In genomic region chr17:31869031-31869430, GRCh38 we compare ENCODE assay signal across 29 cellular contexts.
"Had no signal": no experiment of that assay in that cellular context is flagged by ENCODE, and none has a peak within 500 bp of the region (broad histone marks: within the 10 kb centered on the region; RNA-seq: fewer than 3 reads in every experiment).

No MANE protein-coding gene starts in this region.

- H3K27ac Mint-ChIP-seq: activated B cell treated with CpG ODN at 0.5 μM for 24 hours; activated CD4-positive, alpha-beta T cell treated with anti-CD3 and anti-CD28 coated beads, Interleukin-2, amount 10 ng/mL, durations not matched to agents 24 days and 14 days; activated CD8-positive, alpha-beta memory T cell treated with anti-CD3 and anti-CD28 coated beads, Interleukin-2, amount 10 ng/mL, durations not matched to agents 7 days and 5 days; activated naive CD4-positive, alpha-beta T cell treated with anti-CD3 and anti-CD28 coated beads for 36 hours; activated naive CD8-positive, alpha-beta T cell; T-cell had no signal

- FAIRE-seq: bronchial epithelial cell, K562, TTC549 had no signal

- H3K9me3 ChIP-seq: Peyer's patch, SJSA1 had no signal

- H3K4me1 Mint-ChIP-seq: activated B cell treated with CpG ODN at 0.5 μM for 24 hours; activated CD4-positive, alpha-beta T cell treated with anti-CD3 and anti-CD28 coated beads, Interleukin-2, amount 10 ng/mL, durations not matched to agents 24 days and 14 days; activated CD8-positive, alpha-beta memory T cell treated with anti-CD3 and anti-CD28 coated beads, Interleukin-2, amount 10 ng/mL, durations not matched to agents 7 days and 5 days; T-cell had no signal

- H3K4me3 Mint-ChIP-seq: activated B cell treated with CpG ODN at 0.5 μM for 24 hours; activated CD4-positive, alpha-beta T cell treated with anti-CD3 and anti-CD28 coated beads, Interleukin-2, amount 10 ng/mL, durations not matched to agents 24 days and 14 days; activated CD8-positive, alpha-beta memory T cell treated with anti-CD3 and anti-CD28 coated beads, Interleukin-2, amount 10 ng/mL, durations not matched to agents 7 days and 5 days; activated naive CD4-positive, alpha-beta T cell treated with anti-CD3 and anti-CD28 coated beads for 36 hours; activated naive CD8-positive, alpha-beta T cell; activated T-cell treated with anti-CD3 and anti-CD28 coated beads, Interleukin-2, amount 50 U/mL, for 4 hours; T-cell had no signal

- H3K4me3 ChIP-seq: K562, Peyer's patch, SJSA1 had no signal

- DNase-seq: activated B cell treated with CpG ODN at 0.5 μM for 24 hours; activated CD4-positive, alpha-beta T cell treated with anti-CD3 and anti-CD28 coated beads for 1 hour; activated CD4-positive, alpha-beta T cell treated with anti-CD3 and anti-CD28 coated beads, Interleukin-2, amount 10 ng/mL, durations not matched to agents 24 days and 14 days; activated CD4-positive, alpha-beta T cell treated with anti-CD3 and anti-CD28 coated beads, Interleukin-2, amount 50 U/mL, for 48 hours; activated CD8-positive, alpha-beta memory T cell treated with anti-CD3 and anti-CD28 coated beads, Interleukin-2, amount 10 ng/mL, durations not matched to agents 7 days and 5 days; activated gamma-delta T cell; activated naive CD4-positive, alpha-beta T cell treated with anti-CD3 and anti-CD28 coated beads for 36 hours; activated T-cell treated with anti-CD3 and anti-CD28 coated beads, Interleukin-2, amount 50 U/mL, for 4 hours; central memory CD4-positive, alpha-beta T cell; Kasumi-1; NCI-H1048; NCI-H1417 treated with DMSO at 0.1 percent for 48 hours; NCI-H1694; NCI-H2029 treated with DMSO at 0.1 percent for 48 hours; NCI-H510A treated with DMSO at 0.1 percent for 48 hours; NCI-H69; NK-92 treated with Interleukin-12 subunit alpha and Interleukin-12 subunit beta, amount 100 ng/mL, for 24 hours; OCI-M1; Peyer's patch; SHP77; T-cell; T-helper 2 cell; T1000 had no signal

- H3K27ac ChIP-seq: Peyer's patch, RWPE1, SJSA1 had no signal

- ATAC-seq: activated CD8-positive, alpha-beta memory T cell treated with anti-CD3 and anti-CD28 coated beads, Interleukin-2, amount 10 ng/mL, durations not matched to agents 7 days and 5 days; activated T-cell treated with anti-CD3 and anti-CD28 coated beads, Interleukin-2, amount 50 U/mL, for 4 hours; K562; T-cell had no signal

- H3K27me3 Mint-ChIP-seq: activated B cell treated with CpG ODN at 0.5 μM for 24 hours; activated CD4-positive, alpha-beta T cell treated with anti-CD3 and anti-CD28 coated beads, Interleukin-2, amount 10 ng/mL, durations not matched to agents 24 days and 14 days; activated CD8-positive, alpha-beta memory T cell treated with anti-CD3 and anti-CD28 coated beads, Interleukin-2, amount 10 ng/mL, durations not matched to agents 7 days and 5 days; activated naive CD8-positive, alpha-beta T cell; T-cell had no signal

- H3K27me3 ChIP-seq: Peyer's patch, SJSA1 had no signal

- H3K4me1 ChIP-seq: Peyer's patch, SJSA1 had no signal

- H3K9me3 Mint-ChIP-seq: activated B cell treated with CpG ODN at 0.5 μM for 24 hours; activated CD4-positive, alpha-beta T cell treated with anti-CD3 and anti-CD28 coated beads, Interleukin-2, amount 10 ng/mL, durations not matched to agents 24 days and 14 days; activated naive CD4-positive, alpha-beta T cell treated with anti-CD3 and anti-CD28 coated beads for 36 hours; activated T-cell treated with anti-CD3 and anti-CD28 coated beads, Interleukin-2, amount 50 U/mL, for 4 hours; T-cell had no signal
